In the genomic region with DNA sequence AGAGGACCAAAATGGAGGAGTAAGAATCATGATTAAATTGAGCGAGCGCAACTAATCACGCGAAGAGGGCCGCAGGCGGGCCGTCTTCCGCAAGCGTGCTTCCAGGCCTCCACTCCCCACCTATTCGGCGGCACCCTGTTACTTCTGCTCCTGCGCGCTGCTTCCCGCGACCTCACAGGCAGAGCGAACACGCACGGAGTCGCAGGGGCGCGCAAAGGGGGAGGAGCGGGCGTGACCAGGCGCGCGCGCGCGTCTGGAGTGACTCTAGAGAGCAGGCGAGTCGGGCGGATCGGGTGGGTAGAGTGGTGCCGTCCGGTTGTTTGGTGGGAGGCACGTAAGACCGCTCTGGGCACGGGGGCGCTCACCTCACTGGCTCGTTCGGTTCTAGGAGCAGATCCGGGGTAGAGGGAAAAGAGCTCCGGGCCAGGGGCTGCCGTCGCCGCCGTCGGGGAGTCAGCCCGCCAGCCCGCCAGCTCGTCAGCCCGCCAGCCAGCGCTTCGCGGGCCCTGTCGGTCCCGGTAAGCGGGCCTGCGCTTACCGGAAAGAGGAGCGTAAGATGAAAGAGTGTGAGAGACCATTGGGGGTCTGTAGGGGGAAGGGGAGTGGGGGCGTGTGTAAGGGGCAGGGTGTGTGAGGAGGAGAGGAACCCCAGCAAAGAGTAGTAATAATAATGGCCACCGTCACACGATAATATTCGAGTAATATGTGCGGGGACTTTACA, we compare ENCODE assay signal across 1 cellular context.
TF ChIP-seq lines count a peak whose summit lies in the region.

A gene (plus strand): TSS at position 377 of the 721 bp plus-strand sequence. CDS start 4,652 bp downstream, outside the sequence.

TF ChIP-seq in HepG2, 621 proteins besides CTCF, POLR2A, EP300 and RAD21 (continued from another document and continues in another):
- TF ChIP-seq ZNF350 (CRISPR knock-in tag; IDR thresholded peaks at IDR 0.05; ENCODE audit: borderline replicate concordance, low read depth): peak; percentile 76
- no peak for TF ChIP-seq MTA1 (CRISPR knock-in tag; IDR thresholded peaks at IDR 0.05; ENCODE audit: borderline replicate concordance)
- TF ChIP-seq ZNF546 (CRISPR knock-in tag; conservative IDR thresholded peaks at IDR 0.05): no peak
- no peak for TF ChIP-seq SMARCC2 (IDR thresholded peaks at IDR 0.05)
- no peak for TF ChIP-seq ZBTB7A (CRISPR knock-in tag; IDR thresholded peaks at IDR 0.05)
- TF ChIP-seq, protein P1, sequence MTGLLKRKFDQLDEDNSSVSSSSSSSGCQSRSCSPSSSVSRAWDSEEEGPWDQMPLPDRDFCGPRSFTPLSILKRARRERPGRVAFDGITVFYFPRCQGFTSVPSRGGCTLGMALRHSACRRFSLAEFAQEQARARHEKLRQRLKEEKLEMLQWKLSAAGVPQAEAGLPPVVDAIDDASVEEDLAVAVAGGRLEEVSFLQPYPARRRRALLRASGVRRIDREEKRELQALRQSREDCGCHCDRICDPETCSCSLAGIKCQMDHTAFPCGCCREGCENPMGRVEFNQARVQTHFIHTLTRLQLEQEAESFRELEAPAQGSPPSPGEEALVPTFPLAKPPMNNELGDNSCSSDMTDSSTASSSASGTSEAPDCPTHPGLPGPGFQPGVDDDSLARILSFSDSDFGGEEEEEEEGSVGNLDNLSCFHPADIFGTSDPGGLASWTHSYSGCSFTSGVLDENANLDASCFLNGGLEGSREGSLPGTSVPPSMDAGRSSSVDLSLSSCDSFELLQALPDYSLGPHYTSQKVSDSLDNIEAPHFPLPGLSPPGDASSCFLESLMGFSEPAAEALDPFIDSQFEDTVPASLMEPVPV (CRISPR knock-in tag; IDR thresholded peaks at IDR 0.05): 0 out of 2 replicates have a peak, but pooled peaks have one; percentile 63
- TF ChIP-seq RXRA (CRISPR knock-in tag; IDR thresholded peaks at IDR 0.05): peak; percentile 48; the same call in 1 of the 2 replicates
- TF ChIP-seq ZC3H13 (CRISPR knock-in tag; IDR thresholded peaks at IDR 0.05): peak; percentile 87; the same call in 1 of the 2 replicates
- TF ChIP-seq ZNF589 (CRISPR knock-in tag; conservative IDR thresholded peaks at IDR 0.05): peak; percentile 65; the same call in 1 of the 2 replicates
- peak; percentile 85; the same call in 1 of the 2 replicates for TF ChIP-seq ZNF557 (CRISPR knock-in tag; IDR thresholded peaks at IDR 0.05)
- TF ChIP-seq GFI1 (CRISPR knock-in tag; IDR thresholded peaks at IDR 0.05; ENCODE audit: borderline replicate concordance): no peak
- no peak for TF ChIP-seq ZBTB1 (CRISPR knock-in tag; IDR thresholded peaks at IDR 0.05; ENCODE audit: borderline replicate concordance)
- TF ChIP-seq, protein P2, sequence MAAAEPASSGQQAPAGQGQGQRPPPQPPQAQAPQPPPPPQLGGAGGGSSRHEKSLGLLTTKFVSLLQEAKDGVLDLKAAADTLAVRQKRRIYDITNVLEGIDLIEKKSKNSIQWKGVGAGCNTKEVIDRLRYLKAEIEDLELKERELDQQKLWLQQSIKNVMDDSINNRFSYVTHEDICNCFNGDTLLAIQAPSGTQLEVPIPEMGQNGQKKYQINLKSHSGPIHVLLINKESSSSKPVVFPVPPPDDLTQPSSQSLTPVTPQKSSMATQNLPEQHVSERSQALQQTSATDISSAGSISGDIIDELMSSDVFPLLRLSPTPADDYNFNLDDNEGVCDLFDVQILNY (CRISPR knock-in tag; conservative IDR thresholded peaks at IDR 0.05): 0 out of 2 replicates have a peak, but pooled peaks have one; percentile 57
- TF ChIP-seq, protein P3, sequence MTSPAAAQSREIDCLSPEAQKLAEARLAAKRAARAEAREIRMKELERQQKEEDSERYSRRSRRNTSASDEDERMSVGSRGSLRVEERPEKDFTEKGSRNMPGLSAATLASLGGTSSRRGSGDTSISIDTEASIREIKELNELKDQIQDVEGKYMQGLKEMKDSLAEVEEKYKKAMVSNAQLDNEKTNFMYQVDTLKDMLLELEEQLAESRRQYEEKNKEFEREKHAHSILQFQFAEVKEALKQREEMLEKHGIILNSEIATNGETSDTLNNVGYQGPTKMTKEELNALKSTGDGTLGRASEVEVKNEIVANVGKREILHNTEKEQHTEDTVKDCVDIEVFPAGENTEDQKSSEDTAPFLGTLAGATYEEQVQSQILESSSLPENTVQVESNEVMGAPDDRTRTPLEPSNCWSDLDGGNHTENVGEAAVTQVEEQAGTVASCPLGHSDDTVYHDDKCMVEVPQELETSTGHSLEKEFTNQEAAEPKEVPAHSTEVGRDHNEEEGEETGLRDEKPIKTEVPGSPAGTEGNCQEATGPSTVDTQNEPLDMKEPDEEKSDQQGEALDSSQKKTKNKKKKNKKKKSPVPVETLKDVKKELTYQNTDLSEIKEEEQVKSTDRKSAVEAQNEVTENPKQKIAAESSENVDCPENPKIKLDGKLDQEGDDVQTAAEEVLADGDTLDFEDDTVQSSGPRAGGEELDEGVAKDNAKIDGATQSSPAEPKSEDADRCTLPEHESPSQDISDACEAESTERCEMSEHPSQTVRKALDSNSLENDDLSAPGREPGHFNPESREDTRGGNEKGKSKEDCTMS (CRISPR knock-in tag; conservative IDR thresholded peaks at IDR 0.05): no peak
- no peak for TF ChIP-seq ZNF251 (CRISPR knock-in tag; IDR thresholded peaks at IDR 0.05)
- no peak for TF ChIP-seq ZNF570 (CRISPR knock-in tag; IDR thresholded peaks at IDR 0.05; ENCODE audit: borderline replicate concordance)
- no peak for TF ChIP-seq SP1 (IDR thresholded peaks at IDR 0.05)
- TF ChIP-seq SP1 (CRISPR knock-in tag; IDR thresholded peaks at IDR 0.05): peak; percentile 83
- TF ChIP-seq MAF1 (CRISPR knock-in tag; IDR thresholded peaks at IDR 0.05; ENCODE audit: borderline replicate concordance): no peak
- 0 out of 2 replicates have a peak, but pooled peaks have one; percentile 55 for TF ChIP-seq ZNF674 (CRISPR knock-in tag; IDR thresholded peaks at IDR 0.05; ENCODE audit: low read depth)
- no peak for TF ChIP-seq MED8 (CRISPR knock-in tag; IDR thresholded peaks at IDR 0.05; ENCODE audit: insufficient replicate concordance)
- TF ChIP-seq ZZZ3 (CRISPR knock-in tag; IDR thresholded peaks at IDR 0.05; ENCODE audit: borderline replicate concordance): peak; percentile 53; the same call in 1 of the 2 replicates
- TF ChIP-seq, protein P4, sequence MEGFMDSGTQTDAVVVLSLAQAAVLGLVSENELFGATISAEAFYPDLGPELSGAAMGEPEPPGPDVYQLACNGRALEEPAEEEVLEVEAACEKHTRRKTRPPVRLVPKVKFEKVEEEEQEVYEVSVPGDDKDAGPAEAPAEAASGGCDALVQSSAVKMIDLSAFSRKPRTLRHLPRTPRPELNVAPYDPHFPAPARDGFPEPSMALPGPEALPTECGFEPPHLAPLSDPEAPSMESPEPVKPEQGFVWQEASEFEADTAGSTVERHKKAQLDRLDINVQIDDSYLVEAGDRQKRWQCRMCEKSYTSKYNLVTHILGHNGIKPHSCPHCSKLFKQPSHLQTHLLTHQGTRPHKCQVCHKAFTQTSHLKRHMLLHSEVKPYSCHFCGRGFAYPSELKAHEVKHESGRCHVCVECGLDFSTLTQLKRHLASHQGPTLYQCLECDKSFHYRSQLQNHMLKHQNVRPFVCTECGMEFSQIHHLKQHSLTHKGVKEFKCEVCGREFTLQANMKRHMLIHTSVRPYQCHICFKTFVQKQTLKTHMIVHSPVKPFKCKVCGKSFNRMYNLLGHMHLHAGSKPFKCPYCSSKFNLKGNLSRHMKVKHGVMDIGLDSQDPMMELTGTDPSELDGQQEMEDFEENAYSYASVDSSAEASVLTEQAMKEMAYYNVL (CRISPR knock-in tag; IDR thresholded peaks at IDR 0.05; ENCODE audit: borderline replicate concordance): no peak
- TF ChIP-seq AKAP8 (CRISPR knock-in tag; IDR thresholded peaks at IDR 0.05): 0 out of 2 replicates have a peak, but pooled peaks have one; percentile 58
- peak; percentile 59; the same call in 1 of the 2 replicates for TF ChIP-seq SIX4 (CRISPR knock-in tag; IDR thresholded peaks at IDR 0.05)
- no peak for TF ChIP-seq SNAI1 (CRISPR knock-in tag; IDR thresholded peaks at IDR 0.05; ENCODE audit: borderline replicate concordance)
- no peak for TF ChIP-seq ZNF367 (CRISPR knock-in tag; IDR thresholded peaks at IDR 0.05; ENCODE audit: borderline replicate concordance)
- no peak for TF ChIP-seq CHD4 (IDR thresholded peaks at IDR 0.05; ENCODE audit: borderline replicate concordance, low read length)
- TF ChIP-seq, protein P5, sequence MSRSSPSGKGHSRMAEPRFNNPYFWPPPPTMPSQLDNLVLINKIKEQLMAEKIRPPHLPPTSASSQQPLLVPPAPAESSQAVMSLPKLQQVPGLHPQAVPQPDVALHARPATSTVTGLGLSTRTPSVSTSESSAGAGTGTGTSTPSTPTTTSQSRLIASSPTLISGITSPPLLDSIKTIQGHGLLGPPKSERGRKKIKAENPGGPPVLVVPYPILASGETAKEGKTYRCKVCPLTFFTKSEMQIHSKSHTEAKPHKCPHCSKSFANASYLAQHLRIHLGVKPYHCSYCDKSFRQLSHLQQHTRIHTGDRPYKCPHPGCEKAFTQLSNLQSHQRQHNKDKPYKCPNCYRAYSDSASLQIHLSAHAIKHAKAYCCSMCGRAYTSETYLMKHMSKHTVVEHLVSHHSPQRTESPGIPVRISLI (CRISPR knock-in tag; IDR thresholded peaks at IDR 0.05; ENCODE audit: borderline replicate concordance): no peak
- TF ChIP-seq ZNF451 (CRISPR knock-in tag; IDR thresholded peaks at IDR 0.05): peak; percentile 69
- TF ChIP-seq, protein P6, sequence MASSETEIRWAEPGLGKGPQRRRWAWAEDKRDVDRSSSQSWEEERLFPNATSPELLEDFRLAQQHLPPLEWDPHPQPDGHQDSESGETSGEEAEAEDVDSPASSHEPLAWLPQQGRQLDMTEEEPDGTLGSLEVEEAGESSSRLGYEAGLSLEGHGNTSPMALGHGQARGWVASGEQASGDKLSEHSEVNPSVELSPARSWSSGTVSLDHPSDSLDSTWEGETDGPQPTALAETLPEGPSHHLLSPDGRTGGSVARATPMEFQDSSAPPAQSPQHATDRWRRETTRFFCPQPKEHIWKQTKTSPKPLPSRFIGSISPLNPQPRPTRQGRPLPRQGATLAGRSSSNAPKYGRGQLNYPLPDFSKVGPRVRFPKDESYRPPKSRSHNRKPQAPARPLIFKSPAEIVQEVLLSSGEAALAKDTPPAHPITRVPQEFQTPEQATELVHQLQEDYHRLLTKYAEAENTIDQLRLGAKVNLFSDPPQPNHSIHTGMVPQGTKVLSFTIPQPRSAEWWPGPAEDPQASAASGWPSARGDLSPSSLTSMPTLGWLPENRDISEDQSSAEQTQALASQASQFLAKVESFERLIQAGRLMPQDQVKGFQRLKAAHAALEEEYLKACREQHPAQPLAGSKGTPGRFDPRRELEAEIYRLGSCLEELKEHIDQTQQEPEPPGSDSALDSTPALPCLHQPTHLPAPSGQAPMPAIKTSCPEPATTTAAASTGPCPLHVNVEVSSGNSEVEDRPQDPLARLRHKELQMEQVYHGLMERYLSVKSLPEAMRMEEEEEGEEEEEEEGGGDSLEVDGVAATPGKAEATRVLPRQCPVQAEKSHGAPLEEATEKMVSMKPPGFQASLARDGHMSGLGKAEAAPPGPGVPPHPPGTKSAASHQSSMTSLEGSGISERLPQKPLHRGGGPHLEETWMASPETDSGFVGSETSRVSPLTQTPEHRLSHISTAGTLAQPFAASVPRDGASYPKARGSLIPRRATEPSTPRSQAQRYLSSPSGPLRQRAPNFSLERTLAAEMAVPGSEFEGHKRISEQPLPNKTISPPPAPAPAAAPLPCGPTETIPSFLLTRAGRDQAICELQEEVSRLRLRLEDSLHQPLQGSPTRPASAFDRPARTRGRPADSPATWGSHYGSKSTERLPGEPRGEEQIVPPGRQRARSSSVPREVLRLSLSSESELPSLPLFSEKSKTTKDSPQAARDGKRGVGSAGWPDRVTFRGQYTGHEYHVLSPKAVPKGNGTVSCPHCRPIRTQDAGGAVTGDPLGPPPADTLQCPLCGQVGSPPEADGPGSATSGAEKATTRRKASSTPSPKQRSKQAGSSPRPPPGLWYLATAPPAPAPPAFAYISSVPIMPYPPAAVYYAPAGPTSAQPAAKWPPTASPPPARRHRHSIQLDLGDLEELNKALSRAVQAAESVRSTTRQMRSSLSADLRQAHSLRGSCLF (CRISPR knock-in tag; IDR thresholded peaks at IDR 0.05; ENCODE audit: borderline replicate concordance): no peak
- TF ChIP-seq HOXA7 (CRISPR knock-in tag; IDR thresholded peaks at IDR 0.05): no peak
- TF ChIP-seq CBX5 (CRISPR knock-in tag; IDR thresholded peaks at IDR 0.05; ENCODE audit: borderline replicate concordance): peak; percentile 68; the same call in 1 of the 2 replicates
- TF ChIP-seq ZNF263 (CRISPR knock-in tag; IDR thresholded peaks at IDR 0.05): peak; percentile 42; the same call in 1 of the 2 replicates
- no peak for TF ChIP-seq PCBP1 (IDR thresholded peaks at IDR 0.05; ENCODE audit: borderline replicate concordance, low read depth, low read length)
- TF ChIP-seq SNRNP70 (IDR thresholded peaks at IDR 0.05; ENCODE audit: low read depth, low read length): no peak
- TF ChIP-seq KLF13 (CRISPR knock-in tag; IDR thresholded peaks at IDR 0.05): no peak
- TF ChIP-seq SRF (IDR thresholded peaks at IDR 0.05; ENCODE audit: low read depth, low read length): no peak
- peak; percentile 82 for TF ChIP-seq SALL1 (CRISPR knock-in tag; IDR thresholded peaks at IDR 0.05)
- TF ChIP-seq HMG20A (CRISPR knock-in tag; IDR thresholded peaks at IDR 0.05; ENCODE audit: borderline replicate concordance): peak; percentile 29; the same call in 1 of the 2 replicates
- TF ChIP-seq ZNF619 (CRISPR knock-in tag; IDR thresholded peaks at IDR 0.05): 0 out of 2 replicates have a peak, but pooled peaks have one; percentile 38
- TF ChIP-seq ZBTB21 (CRISPR knock-in tag; IDR thresholded peaks at IDR 0.05): no peak; the same call in 1 of the 2 replicates
- peak; percentile 52; the same call in 1 of the 2 replicates for TF ChIP-seq KDM5B (CRISPR knock-in tag; IDR thresholded peaks at IDR 0.05; ENCODE audit: borderline replicate concordance)
- peak; percentile 81; the same call in 1 of the 2 replicates for TF ChIP-seq DR1 (CRISPR knock-in tag; IDR thresholded peaks at IDR 0.05)
- TF ChIP-seq, protein P7, sequence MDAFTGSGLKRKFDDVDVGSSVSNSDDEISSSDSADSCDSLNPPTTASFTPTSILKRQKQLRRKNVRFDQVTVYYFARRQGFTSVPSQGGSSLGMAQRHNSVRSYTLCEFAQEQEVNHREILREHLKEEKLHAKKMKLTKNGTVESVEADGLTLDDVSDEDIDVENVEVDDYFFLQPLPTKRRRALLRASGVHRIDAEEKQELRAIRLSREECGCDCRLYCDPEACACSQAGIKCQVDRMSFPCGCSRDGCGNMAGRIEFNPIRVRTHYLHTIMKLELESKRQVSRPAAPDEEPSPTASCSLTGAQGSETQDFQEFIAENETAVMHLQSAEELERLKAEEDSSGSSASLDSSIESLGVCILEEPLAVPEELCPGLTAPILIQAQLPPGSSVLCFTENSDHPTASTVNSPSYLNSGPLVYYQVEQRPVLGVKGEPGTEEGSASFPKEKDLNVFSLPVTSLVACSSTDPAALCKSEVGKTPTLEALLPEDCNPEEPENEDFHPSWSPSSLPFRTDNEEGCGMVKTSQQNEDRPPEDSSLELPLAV (CRISPR knock-in tag; conservative IDR thresholded peaks at IDR 0.05; ENCODE audit: low read depth): no peak
- TF ChIP-seq ZNF317 (CRISPR knock-in tag; IDR thresholded peaks at IDR 0.05): peak; percentile 58; the same call in 1 of the 2 replicates
- TF ChIP-seq GTF2F1 (IDR thresholded peaks at IDR 0.05; ENCODE audit: low read length): no peak
- TF ChIP-seq ZFP90 (CRISPR knock-in tag; IDR thresholded peaks at IDR 0.05; ENCODE audit: borderline replicate concordance): peak; percentile 80; the same call in 1 of the 2 replicates
- TF ChIP-seq KLF11 (CRISPR knock-in tag; IDR thresholded peaks at IDR 0.05): peak; percentile 55; the same call in 1 of the 2 replicates
